In genomic region chr4:165426331-165426730, GRCh38 we compare ENCODE assay signal across 14 cellular contexts. TPM values are rescaled to one million over a fixed set of nuclear protein-coding genes. Genes with fewer than 3 reads are reported as not detected.
A peak's percentile ranks its signal among the peaks of the same experiment; 100 is the strongest.
DNase-seq lines count a peak whose midpoint lies in the region; ATAC-seq and TF ChIP-seq lines count a peak whose summit lies in the region.
"Had no signal": no experiment of that assay in that cellular context is flagged by ENCODE, and none has a peak within 500 bp of the region (broad histone marks: within the 10 kb centered on the region; RNA-seq: fewer than 3 reads in every experiment).

No MANE protein-coding gene starts in this region.

- peaks cover 0 to 5% of the 10 kb centered on the region in 2 donors for H3K4me1 ChIP-seq in thyroid gland

- H3K36me3 ChIP-seq in SK-N-MC (ENCODE audit: insufficient read depth, low read length) = no peaks in the 10 kb centered on the region
- H3K36me3 ChIP-seq in thyroid gland = no peaks in the 10 kb centered on the region
- H3K36me3 ChIP-seq: BLaER1 had no signal

- H3K9me3 ChIP-seq in SK-N-MC (ENCODE audit: low read depth, low read length) (peaks cover 5% of the 10 kb centered on the region; the same call in 1 of the 2 replicates), thyroid gland (no peaks in the 10 kb centered on the region)

- intact Hi-C loops in activated CD8-positive, alpha-beta T cell treated with anti-CD3 and anti-CD28 coated beads for 36 hours (cut with micrococcal nuclease) = no loop called here
- intact Hi-C loops in thyroid gland (cut with DNase I) = no loop called here

- H3K9ac ChIP-seq in SK-N-MC (ENCODE audit: insufficient read length) = no peak overlapping the region
- H3K9ac ChIP-seq: BLaER1, GM23248 had no signal

- H3K4me3 Mint-ChIP-seq in activated CD8-positive, alpha-beta T cell treated with anti-CD3 and anti-CD28 coated beads for 36 hours = no peak overlapping the region
- no peak overlapping the region for H3K4me3 Mint-ChIP-seq in activated CD8-positive, alpha-beta T cell treated with anti-CD3 and anti-CD28 coated beads, Interleukin-2, amount 10 ng/mL, durations not matched to agents 7 days and 5 days

- POLR2A ChIA-PET in activated CD8-positive, alpha-beta T cell treated with anti-CD3 and anti-CD28 coated beads for 36 hours (lab: Charles Lee) = interaction anchor here (1.3 kb wide), 1 partner anchor 27 kb away, joined by 3 read pairs; no protein-coding TSS in a partner anchor
- POLR2A ChIA-PET in activated CD8-positive, alpha-beta T cell treated with anti-CD3 and anti-CD28 coated beads, Interleukin-2, amount 10 ng/mL, durations not matched to agents 7 days and 5 days (lab: Charles Lee) = no interaction called here

- 76 to 92% methylated on average over 1 of the region's 1 CpG for WGBS in thyroid gland, 2 donors

- no peak overlapping the region for H3K27ac Mint-ChIP-seq in activated CD8-positive, alpha-beta T cell treated with anti-CD3 and anti-CD28 coated beads for 36 hours
- no peak overlapping the region for H3K27ac Mint-ChIP-seq in activated CD8-positive, alpha-beta T cell treated with anti-CD3 and anti-CD28 coated beads, Interleukin-2, amount 10 ng/mL, durations not matched to agents 7 days and 5 days

- H3K27ac ChIP-seq in SK-N-MC (peak overlapping the region; percentile 30; the same call in 1 of the 2 replicates), caudate nucleus (ENCODE audit: low read depth, low read length) (peak overlapping the region; percentile 36), thyroid gland (no peak overlapping the region)
- H3K27ac ChIP-seq: BLaER1, GM23248, HL-60 had no signal

- DNase-seq in activated CD8-positive, alpha-beta T cell treated with anti-CD3 and anti-CD28 coated beads for 36 hours = no peak
- no peak for DNase-seq in activated CD8-positive, alpha-beta T cell treated with anti-CD3 and anti-CD28 coated beads, Interleukin-2, amount 10 ng/mL, durations not matched to agents 7 days and 5 days
- no peak for DNase-seq in SK-N-MC (ENCODE audit: low read depth, low spot score)
- DNase-seq in caudate nucleus (lab: John Stamatoyannopoulos, UW) = peak in 4 of 61 donors; percentile 2 to 53 (median 30)
- DNase-seq in putamen (ENCODE audit: low spot score) = peak; percentile 66
- DNase-seq in thyroid gland = no peak
- no peak for DNase-seq in GDM1 (lab: John Stamatoyannopoulos, UW)
- DNase-seq: 8988T; AML-193; CD8-positive, alpha-beta memory T cell; GM23248; H7 had no signal

- H3K4me3 ChIP-seq in SK-N-MC (no peak overlapping the region), thyroid gland (replicated peaks in 1 of 3) (no peak overlapping the region)
- H3K4me3 ChIP-seq: BLaER1, GM23248 had no signal

- no peaks in the 10 kb centered on the region for H3K9me3 Mint-ChIP-seq in activated CD8-positive, alpha-beta T cell treated with anti-CD3 and anti-CD28 coated beads for 36 hours
- H3K9me3 Mint-ChIP-seq in activated CD8-positive, alpha-beta T cell treated with anti-CD3 and anti-CD28 coated beads, Interleukin-2, amount 10 ng/mL, durations not matched to agents 7 days and 5 days (ENCODE audit: insufficient read depth) = no peaks in the 10 kb centered on the region
- H3K9me3 Mint-ChIP-seq: CD8-positive, alpha-beta memory T cell had no signal

- H3K27me3 Mint-ChIP-seq in activated CD8-positive, alpha-beta T cell treated with anti-CD3 and anti-CD28 coated beads for 36 hours = peaks cover 9% of the 10 kb centered on the region
- peaks cover 8% of the 10 kb centered on the region for H3K27me3 Mint-ChIP-seq in activated CD8-positive, alpha-beta T cell treated with anti-CD3 and anti-CD28 coated beads, Interleukin-2, amount 10 ng/mL, durations not matched to agents 7 days and 5 days (ENCODE audit: low read depth)

- no peaks in the 10 kb centered on the region for H3K27me3 ChIP-seq in thyroid gland
- H3K27me3 ChIP-seq: BLaER1 had no signal

- no peaks in the 10 kb centered on the region for H3K36me3 Mint-ChIP-seq in activated CD8-positive, alpha-beta T cell treated with anti-CD3 and anti-CD28 coated beads for 36 hours (ENCODE audit: low read depth)
- H3K36me3 Mint-ChIP-seq in activated CD8-positive, alpha-beta T cell treated with anti-CD3 and anti-CD28 coated beads, Interleukin-2, amount 10 ng/mL, durations not matched to agents 7 days and 5 days (ENCODE audit: low read depth) = no peaks in the 10 kb centered on the region
- H3K36me3 Mint-ChIP-seq: CD8-positive, alpha-beta memory T cell had no signal

- peak; percentile 75 for ATAC-seq in activated CD8-positive, alpha-beta T cell treated with anti-CD3 and anti-CD28 coated beads for 36 hours
- ATAC-seq in activated CD8-positive, alpha-beta T cell treated with anti-CD3 and anti-CD28 coated beads, Interleukin-2, amount 10 ng/mL, durations not matched to agents 7 days and 5 days = no peak

- TF ChIP-seq POLR2A in thyroid gland (IDR thresholded peaks at IDR 0.05) = no peak

- CTCF ChIA-PET in activated CD8-positive, alpha-beta T cell treated with anti-CD3 and anti-CD28 coated beads for 36 hours (lab: Charles Lee) = interaction anchor here (2.6 kb wide), 1 partner anchor 296 kb away, joined by 10 read pairs; no protein-coding TSS in a partner anchor
- CTCF ChIA-PET in activated CD8-positive, alpha-beta T cell treated with anti-CD3 and anti-CD28 coated beads, Interleukin-2, amount 10 ng/mL, durations not matched to agents 7 days and 5 days (lab: Charles Lee) = interaction anchor here (1.2 to 1.4 kb wide), 2 partner anchors 33 to 295 kb away, joined by 3 read pairs; no protein-coding TSS in a partner anchor

- no peak for TF ChIP-seq CTCF in activated CD8-positive, alpha-beta T cell treated with anti-CD3 and anti-CD28 coated beads for 36 hours (IDR thresholded peaks at IDR 0.05)
- no peak for TF ChIP-seq CTCF in thyroid gland (IDR thresholded peaks at IDR 0.05)

- H3K4me1 Mint-ChIP-seq in activated CD8-positive, alpha-beta T cell treated with anti-CD3 and anti-CD28 coated beads for 36 hours (ENCODE audit: low read depth) = peaks cover 11% of the 10 kb centered on the region
- H3K4me1 Mint-ChIP-seq in activated CD8-positive, alpha-beta T cell treated with anti-CD3 and anti-CD28 coated beads, Interleukin-2, amount 10 ng/mL, durations not matched to agents 7 days and 5 days (ENCODE audit: low read depth) = peaks cover 9% of the 10 kb centered on the region

RNA-seq across cellular contexts. Expression of gene CPE, which starts 47.5 kb away (rescaled TPM):
- not detected for total RNA-seq in activated CD8-positive, alpha-beta T cell treated with anti-CD3 and anti-CD28 coated beads for 36 hours
- not detected for total RNA-seq in activated CD8-positive, alpha-beta T cell treated with anti-CD3 and anti-CD28 coated beads, Interleukin-2, amount 10 ng/mL, durations not matched to agents 7 days and 5 days
- total RNA-seq in thyroid gland = 100 to 1,000 TPM; 159 to 334 (median 309) TPM
- total RNA-seq: CD8-positive, alpha-beta memory T cell had no signal

Comparison
In these comparisons a context has a peak if more than half of its experiments do, and no peak if none do; other contexts are left out.
1. H3K27ac ChIP-seq: peak in SK-N-MC (single experiment) and caudate nucleus (single experiment); none in thyroid gland (0 of 3).
2. RNA of gene CPE, which starts 47.5 kb away (total RNA-seq): 159 to 334 TPM in thyroid gland; not detected in activated CD8-positive, alpha-beta T cell treated with anti-CD3 and anti-CD28 coated beads, Interleukin-2, amount 10 ng/mL, durations not matched to agents 7 days and 5 days and not detected in activated CD8-positive, alpha-beta T cell treated with anti-CD3 and anti-CD28 coated beads for 36 hours; every median in the first group is over 100 times any median in the second.